In the genomic region with DNA sequence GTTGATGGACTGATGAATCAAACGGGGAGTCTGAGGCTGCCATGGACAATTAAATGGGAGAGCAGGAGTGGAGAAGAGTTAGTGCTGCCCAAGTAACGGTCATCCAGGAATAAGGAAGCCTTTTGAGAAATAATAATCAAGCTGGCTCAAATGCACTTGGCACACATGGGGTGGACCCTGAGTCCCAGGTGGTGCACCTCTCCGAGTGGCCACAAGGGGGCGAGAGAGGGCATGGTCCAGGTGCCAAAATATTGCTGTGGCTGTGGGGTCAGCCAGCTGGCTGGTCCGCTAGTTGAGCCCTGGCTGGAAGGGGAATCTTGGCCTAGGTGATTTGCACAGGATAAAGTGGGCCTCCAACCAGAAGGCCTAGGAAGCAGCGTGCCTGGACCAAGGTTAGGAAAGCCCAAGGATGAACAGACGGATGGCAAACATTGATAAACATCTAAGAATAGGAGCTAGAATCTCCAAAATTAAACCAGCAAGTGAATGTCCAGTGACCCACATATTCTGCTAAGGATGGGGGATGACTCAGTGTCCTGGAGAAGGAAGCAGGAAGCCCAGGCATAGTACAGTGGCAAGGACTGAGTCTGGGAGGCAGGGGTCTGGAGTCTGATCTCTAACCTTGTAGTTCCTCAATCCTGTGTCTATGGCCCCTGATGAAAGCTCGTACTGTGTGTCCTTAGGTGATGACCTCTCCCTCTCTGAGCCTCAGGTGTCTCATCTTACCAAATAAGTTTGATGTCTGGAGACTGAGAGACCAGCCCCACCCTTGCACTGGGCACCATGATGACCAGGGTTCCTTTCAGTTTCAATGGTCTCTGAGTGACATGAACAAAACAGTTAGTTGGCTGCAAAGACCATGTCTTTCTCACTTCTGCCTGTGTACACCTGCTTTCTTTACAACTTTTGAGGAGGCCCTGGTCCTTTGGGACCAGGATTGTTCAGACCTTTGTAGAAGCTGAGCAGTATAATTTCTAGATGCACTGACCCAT, we compare ENCODE assay signal across 1 cellular context.
TF ChIP-seq lines count a peak whose summit lies in the region.

No MANE protein-coding gene starts in this region.

TF ChIP-seq in HepG2, 621 proteins besides CTCF, POLR2A, EP300 and RAD21 (continued from another document):
- TF ChIP-seq TFDP1 (CRISPR knock-in tag; IDR thresholded peaks at IDR 0.05; ENCODE audit: borderline replicate concordance) (no peak), ZFP91 (CRISPR knock-in tag; IDR thresholded peaks at IDR 0.05; ENCODE audit: borderline replicate concordance) (peak; percentile 23; the same call in 1 of the 2 replicates), ZNF331 (CRISPR knock-in tag; IDR thresholded peaks at IDR 0.05) (peak; percentile 32; the same call in 1 of the 2 replicates), ZNF891 (CRISPR knock-in tag; IDR thresholded peaks at IDR 0.05) (peak; percentile 62; the same call in 1 of the 2 replicates), ZNF691 (CRISPR knock-in tag; IDR thresholded peaks at IDR 0.05; ENCODE audit: borderline replicate concordance, low read depth) (0 out of 2 replicates have a peak, but pooled peaks have one; percentile 27)
- TF ChIP-seq, protein P1, sequence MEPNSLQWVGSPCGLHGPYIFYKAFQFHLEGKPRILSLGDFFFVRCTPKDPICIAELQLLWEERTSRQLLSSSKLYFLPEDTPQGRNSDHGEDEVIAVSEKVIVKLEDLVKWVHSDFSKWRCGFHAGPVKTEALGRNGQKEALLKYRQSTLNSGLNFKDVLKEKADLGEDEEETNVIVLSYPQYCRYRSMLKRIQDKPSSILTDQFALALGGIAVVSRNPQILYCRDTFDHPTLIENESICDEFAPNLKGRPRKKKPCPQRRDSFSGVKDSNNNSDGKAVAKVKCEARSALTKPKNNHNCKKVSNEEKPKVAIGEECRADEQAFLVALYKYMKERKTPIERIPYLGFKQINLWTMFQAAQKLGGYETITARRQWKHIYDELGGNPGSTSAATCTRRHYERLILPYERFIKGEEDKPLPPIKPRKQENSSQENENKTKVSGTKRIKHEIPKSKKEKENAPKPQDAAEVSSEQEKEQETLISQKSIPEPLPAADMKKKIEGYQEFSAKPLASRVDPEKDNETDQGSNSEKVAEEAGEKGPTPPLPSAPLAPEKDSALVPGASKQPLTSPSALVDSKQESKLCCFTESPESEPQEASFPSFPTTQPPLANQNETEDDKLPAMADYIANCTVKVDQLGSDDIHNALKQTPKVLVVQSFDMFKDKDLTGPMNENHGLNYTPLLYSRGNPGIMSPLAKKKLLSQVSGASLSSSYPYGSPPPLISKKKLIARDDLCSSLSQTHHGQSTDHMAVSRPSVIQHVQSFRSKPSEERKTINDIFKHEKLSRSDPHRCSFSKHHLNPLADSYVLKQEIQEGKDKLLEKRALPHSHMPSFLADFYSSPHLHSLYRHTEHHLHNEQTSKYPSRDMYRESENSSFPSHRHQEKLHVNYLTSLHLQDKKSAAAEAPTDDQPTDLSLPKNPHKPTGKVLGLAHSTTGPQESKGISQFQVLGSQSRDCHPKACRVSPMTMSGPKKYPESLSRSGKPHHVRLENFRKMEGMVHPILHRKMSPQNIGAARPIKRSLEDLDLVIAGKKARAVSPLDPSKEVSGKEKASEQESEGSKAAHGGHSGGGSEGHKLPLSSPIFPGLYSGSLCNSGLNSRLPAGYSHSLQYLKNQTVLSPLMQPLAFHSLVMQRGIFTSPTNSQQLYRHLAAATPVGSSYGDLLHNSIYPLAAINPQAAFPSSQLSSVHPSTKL (CRISPR knock-in tag; IDR thresholded peaks at IDR 0.05), result no peak; the same call in 1 of the 2 replicates
